13 cellular contexts compared by ENCODE assay signal in genomic region chr2:109554758-109555157, GRCh38.
"Had no signal": no experiment of that assay in that cellular context is flagged by ENCODE, and none has a peak within 500 bp of the region (broad histone marks: within the 10 kb centered on the region; RNA-seq: fewer than 3 reads in every experiment).

No MANE protein-coding gene starts in this region.

- DNase-seq: activated CD4-positive, alpha-beta T cell treated with anti-CD3 and anti-CD28 coated beads for 4 hours; activated CD8-positive, alpha-beta memory T cell treated with anti-CD3 and anti-CD28 coated beads, Interleukin-2, amount 50 U/mL, for 4 hours; activated CD8-positive, alpha-beta T cell treated with anti-CD3 and anti-CD28 coated beads for 36 hours; activated naive CD4-positive, alpha-beta T cell treated with anti-CD3 and anti-CD28 coated beads for 36 hours; activated T-cell treated with anti-CD3 and anti-CD28 coated beads, Interleukin-2, amount 50 U/mL, for 72 hours; kidney; midbrain; substantia nigra; T-cell; T1000; upper lobe of right lung had no signal

- H3K4me3 Mint-ChIP-seq: activated CD8-positive, alpha-beta T cell treated with anti-CD3 and anti-CD28 coated beads for 36 hours; activated naive CD4-positive, alpha-beta T cell treated with anti-CD3 and anti-CD28 coated beads for 36 hours; activated T-cell treated with anti-CD3 and anti-CD28 coated beads, Interleukin-2, amount 50 U/mL, for 72 hours; stimulated activated memory B cell treated with anti-CD40 and anti-IgM and Interleukin-4, amounts not matched to agents 10 μg/mL and 1 μg/mL and 100 μg/mL, for 72 hours; T-cell had no signal

- H3K27ac ChIP-seq: gastroesophageal sphincter, upper lobe of right lung had no signal

- H3K27ac Mint-ChIP-seq: activated CD8-positive, alpha-beta T cell treated with anti-CD3 and anti-CD28 coated beads for 36 hours; activated naive CD4-positive, alpha-beta T cell treated with anti-CD3 and anti-CD28 coated beads for 36 hours; activated T-cell treated with anti-CD3 and anti-CD28 coated beads, Interleukin-2, amount 50 U/mL, for 72 hours; stimulated activated memory B cell treated with anti-CD40 and anti-IgM and Interleukin-4, amounts not matched to agents 10 μg/mL and 1 μg/mL and 100 μg/mL, for 72 hours; T-cell had no signal

- H3K4me1 ChIP-seq: gastroesophageal sphincter, upper lobe of right lung had no signal

- H3K9me3 ChIP-seq: gastroesophageal sphincter, upper lobe of right lung had no signal

- H3K27me3 Mint-ChIP-seq: activated CD8-positive, alpha-beta T cell treated with anti-CD3 and anti-CD28 coated beads for 36 hours; stimulated activated memory B cell treated with anti-CD40 and anti-IgM and Interleukin-4, amounts not matched to agents 10 μg/mL and 1 μg/mL and 100 μg/mL, for 72 hours had no signal

- H3K4me1 Mint-ChIP-seq: stimulated activated memory B cell treated with anti-CD40 and anti-IgM and Interleukin-4, amounts not matched to agents 10 μg/mL and 1 μg/mL and 100 μg/mL, for 72 hours; T-cell had no signal

- H3K4me3 ChIP-seq: gastroesophageal sphincter, upper lobe of right lung had no signal

- H3K9me3 Mint-ChIP-seq: activated CD8-positive, alpha-beta T cell treated with anti-CD3 and anti-CD28 coated beads for 36 hours; activated naive CD4-positive, alpha-beta T cell treated with anti-CD3 and anti-CD28 coated beads for 36 hours; activated T-cell treated with anti-CD3 and anti-CD28 coated beads, Interleukin-2, amount 50 U/mL, for 72 hours; stimulated activated memory B cell treated with anti-CD40 and anti-IgM and Interleukin-4, amounts not matched to agents 10 μg/mL and 1 μg/mL and 100 μg/mL, for 72 hours; T-cell had no signal

- H3K36me3 Mint-ChIP-seq: stimulated activated memory B cell treated with anti-CD40 and anti-IgM and Interleukin-4, amounts not matched to agents 10 μg/mL and 1 μg/mL and 100 μg/mL, for 72 hours; T-cell had no signal

- H3K27me3 ChIP-seq: gastroesophageal sphincter, upper lobe of right lung had no signal
